ENCODE assay signal across 8 cellular contexts in genomic region chr4:42151568-42152506, GRCh38. TPM values are rescaled to one million over a fixed set of nuclear protein-coding genes. Genes with fewer than 3 reads are reported as not detected.
DNase-seq lines count a peak whose midpoint lies in the region; ATAC-seq, FAIRE-seq and TF ChIP-seq lines count a peak whose summit lies in the region.

No MANE protein-coding gene starts in this region.

- H3K36me3 Mint-ChIP-seq in activated naive CD4-positive, alpha-beta T cell treated with anti-CD3 and anti-CD28 coated beads, Interleukin-2, amount 50 U/mL, for 72 hours, result peaks cover 7 to 32% of the 10 kb centered on the region in 2 donors

- TF ChIP-seq RAD21 in liver (IDR thresholded peaks at IDR 0.05) (no peak), HepG2 (CRISPR knock-in tag; IDR thresholded peaks at IDR 0.05) (no peak)

- H3K4me3 ChIP-seq in liver (ENCODE audit: low read depth in 1 of 3, low read length in 3 of 3), result peak overlapping the region in 2 of 3 donors; percentile 33 to 54
- no peak overlapping the region for H3K4me3 ChIP-seq in HepG2 (replicated peaks in 1 of 3; ENCODE audit: insufficient read depth in 1 of 3, low read depth in 2 of 3, low read length in 3 of 3)
- H3K4me3 ChIP-seq in right lobe of liver, result peak overlapping the region; percentile 35 to 47 (median 38)

- CTCF ChIA-PET in HepG2 (lab: Yijun Ruan, JAX; ENCODE audit: low intra/inter-chr PET ratio, low total read pairs), result no interaction called here

- no peak for FAIRE-seq in HepG2 (lab: Jason Lieb, UNC)

- H3K9me3 ChIP-seq in liver (ENCODE audit: control insufficient read depth in 4 of 4, low read length in 3 of 4) (no peaks in the 10 kb centered on the region), HepG2 (ENCODE audit: low read length) (no peaks in the 10 kb centered on the region), right lobe of liver (no peaks in the 10 kb centered on the region)

- BruUV-seq in HepG2 (replicated peaks; lab: Mats Ljungman, UMichigan), result no TSS peak

- H3K9ac ChIP-seq in liver (ENCODE audit: low read depth in 1 of 2, low read length in 2 of 2) (no peak overlapping the region), HepG2 (ENCODE audit: insufficient read depth, low read depth, low read length) (no peak overlapping the region)

- no peak overlapping the region for H3K4me2 ChIP-seq in HepG2 (ENCODE audit: low read depth, low read length)

- no peak for TF ChIP-seq CTCF in liver (IDR thresholded peaks at IDR 0.05; ENCODE audit: low read depth, low read length, missing input control)
- TF ChIP-seq CTCF in HepG2 (CRISPR knock-in tag; IDR thresholded peaks at IDR 0.05), result no peak
- no peak for TF ChIP-seq CTCF in right lobe of liver (IDR thresholded peaks at IDR 0.05)

- DNase-seq in HepG2 (ENCODE audit: low spot score) (no peak), NCI-H524 treated with DMSO at 0.1 percent for 48 hours (lab: John Stamatoyannopoulos, UW) (peak; percentile 71), right lobe of liver (peak in 1 of 3 donors; percentile 22)
- peak in 1 of 2 donors; percentile 27 for DNase-seq in activated naive CD4-positive, alpha-beta T cell treated with anti-CD3 and anti-CD28 coated beads, Interleukin-2, amount 50 U/mL, for 72 hours (ENCODE audit: low spot score in 2 of 2)
- peak; percentile 50 for DNase-seq in stimulated activated naive CD8-positive, alpha-beta T cell treated with anti-CD3 and anti-CD28 coated beads, Interleukin-15, Interleukin-2, amounts not matched to agents 100 U/mL and 50 U/mL, for 24 hours
- DNase-seq in NK-92 treated with Interleukin-12 subunit alpha and Interleukin-12 subunit beta, amount 100 ng/mL, for 24 hours (lab: John Stamatoyannopoulos, UW), result no peak

- TF ChIP-seq EP300 in HepG2 (IDR thresholded peaks at IDR 0.05; ENCODE audit: low read depth in 2 of 2, low read length in 2 of 2) (no peak), HepG2 (CRISPR knock-in tag; IDR thresholded peaks at IDR 0.05; ENCODE audit: borderline replicate concordance) (no peak)

- no peaks in the 10 kb centered on the region for H3K9me3 Mint-ChIP-seq in activated naive CD4-positive, alpha-beta T cell treated with anti-CD3 and anti-CD28 coated beads, Interleukin-2, amount 50 U/mL, for 72 hours

- H3K27ac Mint-ChIP-seq in activated naive CD4-positive, alpha-beta T cell treated with anti-CD3 and anti-CD28 coated beads, Interleukin-2, amount 50 U/mL, for 72 hours, result no peak overlapping the region

- intact Hi-C loops in HepG2 (cut with micrococcal nuclease; ENCODE audit: unreplicated experiment) (no loop called here), right lobe of liver (cut with DNase I) (no loop called here)

- H3K27ac ChIP-seq in liver (ENCODE audit: low read depth in 1 of 2, low read length in 2 of 2) (no peak overlapping the region), HepG2 (ENCODE audit: extremely low read length, insufficient read depth, low read length) (no peak overlapping the region), right lobe of liver (no peak overlapping the region)

- in situ Hi-C loops in HepG2 (cut with HindIII; ENCODE audit: extremely low pct_ligation_motif_present, low pct_unique_long_range_greater_than_20kb), result no loop called here

- H3K27me3 ChIP-seq in liver (ENCODE audit: control insufficient read depth in 4 of 4, insufficient read depth in 4 of 4, low read length in 3 of 4) (peaks cover 3 to 16% (median 6%) of the 10 kb centered on the region in 4 donors), HepG2 (ENCODE audit: control insufficient read depth in 1 of 2, insufficient read depth in 2 of 2, low read length in 2 of 2) (no peaks in the 10 kb centered on the region; a peak in 1 of 5 replicates), right lobe of liver (peaks cover 0 to 11% of the 10 kb centered on the region in 2 donors)

- H3K4me1 ChIP-seq in liver (ENCODE audit: control insufficient read depth in 4 of 4, insufficient read depth in 4 of 4, low read length in 3 of 4) (peaks cover 5 to 14% (median 10%) of the 10 kb centered on the region in 4 donors), HepG2 (ENCODE audit: insufficient read depth, low read length) (no peaks in the 10 kb centered on the region), right lobe of liver (peaks cover 0 to 3% (median 0%) of the 10 kb centered on the region in 4 donors)

- H3K36me3 ChIP-seq in liver (ENCODE audit: control insufficient read depth in 4 of 4, insufficient read depth in 3 of 4, low read depth in 1 of 4, low read length in 3 of 4) (no peaks in the 10 kb centered on the region), HepG2 (replicated peaks in 1 of 2; ENCODE audit: control insufficient read depth in 1 of 2, insufficient read depth in 2 of 2, low read length in 2 of 2) (no peaks in the 10 kb centered on the region), right lobe of liver (no peaks in the 10 kb centered on the region)

- H3K79me2 ChIP-seq in HepG2 (ENCODE audit: insufficient read depth, low read length), result no peaks in the 10 kb centered on the region

- TF ChIP-seq POLR2A in HepG2 (IDR thresholded peaks at IDR 0.05; ENCODE audit: insufficient read depth in 1 of 2, low read depth in 2 of 2, low read length in 2 of 2) (no peak), right lobe of liver (IDR thresholded peaks at IDR 0.05) (no peak)

- ATAC-seq in HepG2, result no peak
- ATAC-seq in HG02884 (IDR thresholded peaks at IDR 0.05; ENCODE audit: unreplicated experiment), result peak; percentile 48
- ATAC-seq in activated naive CD4-positive, alpha-beta T cell treated with anti-CD3 and anti-CD28 coated beads, Interleukin-2, amount 50 U/mL, for 72 hours, result peak; percentile 43 to 70
- peak in 2 of 4 donors; percentile 16 to 21 for ATAC-seq in right lobe of liver
- ATAC-seq in stimulated activated naive CD8-positive, alpha-beta T cell treated with anti-CD3 and anti-CD28 coated beads, Interleukin-15, Interleukin-2, amounts not matched to agents 100 U/mL and 50 U/mL, for 24 hours, result peak; percentile 47

- no peak overlapping the region for H2AFZ ChIP-seq in HepG2 (ENCODE audit: low read length)

- H4K20me1 ChIP-seq in HepG2 (ENCODE audit: insufficient read depth, low read length), result no peaks in the 10 kb centered on the region

- POLR2A ChIA-PET in HepG2 (lab: Yijun Ruan, JAX), result no interaction called here

- 4% methylated on average over 122 of the region's 122 CpGs for WGBS in liver
- 84% methylated on average over 114 of the region's 122 CpGs for WGBS in HepG2 (ENCODE audit: low lambda C conversion rate)
- under 1% methylated on average over 32 of the region's 122 CpGs for WGBS in right lobe of liver (ENCODE audit: insufficient coverage, low coverage, low lambda C conversion rate, missing lambda C conversion rate)

TF ChIP-seq in liver, 16 proteins besides CTCF, POLR2A, EP300 and RAD21 (continues in another document):
- TF ChIP-seq YY1 (IDR thresholded peaks at IDR 0.05) (no peak), FOXA1 (IDR thresholded peaks at IDR 0.05) (no peak)

TF ChIP-seq in HepG2, 621 proteins besides CTCF, POLR2A, EP300 and RAD21 (continues in another document):
- no peak for TF ChIP-seq ZNF24 (IDR thresholded peaks at IDR 0.05)
- TF ChIP-seq RFXANK (CRISPR knock-in tag; IDR thresholded peaks at IDR 0.05), result no peak
- TF ChIP-seq TCF12 (IDR thresholded peaks at IDR 0.05), result no peak
- TF ChIP-seq TCF12 (CRISPR knock-in tag; IDR thresholded peaks at IDR 0.05), result no peak
- TF ChIP-seq KDM6A (CRISPR knock-in tag; IDR thresholded peaks at IDR 0.05; ENCODE audit: low read depth), result no peak
- TF ChIP-seq TRIM24 (CRISPR knock-in tag; IDR thresholded peaks at IDR 0.05), result no peak
- TF ChIP-seq ZNF33A (CRISPR knock-in tag; IDR thresholded peaks at IDR 0.05; ENCODE audit: borderline replicate concordance), result no peak
- TF ChIP-seq RXRA (CRISPR knock-in tag; IDR thresholded peaks at IDR 0.05), result no peak

RNA-seq across cellular contexts. Expression of gene BEND4, which starts 0.6 kb away (rescaled TPM):
- under 1 TPM; 0.17 to 0.28 TPM for total RNA-seq in liver
- polyA plus RNA-seq in liver, result under 1 TPM; 0.02 to 0.08 TPM
- total RNA-seq in HepG2 (2016; rRNA removed; fragmentation: Illumina TruSeq; extraction: Trizol), result not detected in 2 replicates
- total RNA-seq in HepG2 (2016; cell fraction: cytosol; rRNA removed; fragmentation: Illumina TruSeq; extraction: Trizol; ENCODE audit: low read depth), result not detected in 2 replicates
- total RNA-seq in HepG2 (2016; cell fraction: insoluble cytoplasmic fraction; rRNA removed; fragmentation: Illumina TruSeq; extraction: Trizol), result not detected in 2 replicates
- total RNA-seq in HepG2 (2016; cell fraction: membrane; rRNA removed; fragmentation: Illumina TruSeq; extraction: Trizol), result not detected in 2 replicates
- total RNA-seq in HepG2 (2016; cell fraction: nucleus; rRNA removed; fragmentation: Illumina TruSeq; extraction: Trizol), result not detected in 2 replicates
- not detected in 2 replicates for polyA plus RNA-seq in HepG2 (2011; rRNA removed)
- polyA plus RNA-seq in HepG2 (2011; cell fraction: cytosol; rRNA removed), result not detected in 2 replicates
- not detected in 2 replicates for polyA plus RNA-seq in HepG2 (2011; cell fraction: nucleus; rRNA removed)
- polyA plus RNA-seq in HepG2 (2012), result not detected in 2 replicates
- polyA plus RNA-seq in HepG2 (2016; cell fraction: cytosol; fragmentation: Illumina TruSeq; extraction: Trizol; ENCODE audit: low read depth), result not detected in 2 replicates
- not detected in 2 replicates for polyA plus RNA-seq in HepG2 (2016; cell fraction: insoluble cytoplasmic fraction; fragmentation: Illumina TruSeq; extraction: Trizol; ENCODE audit: low read depth)
- polyA plus RNA-seq in HepG2 (2016; cell fraction: membrane; fragmentation: Illumina TruSeq; extraction: Trizol; ENCODE audit: low read depth), result not detected in 2 replicates
- not detected in 2 replicates for polyA plus RNA-seq in HepG2 (2016; cell fraction: nucleus; fragmentation: Illumina TruSeq; extraction: Trizol; ENCODE audit: insufficient read depth, low read depth)
- polyA minus RNA-seq in HepG2 (2011; rRNA and poly(A)+ RNA removed; ENCODE audit: low replicate concordance), result not detected in 2 replicates
- polyA minus RNA-seq in HepG2 (2011; cell fraction: cytosol; rRNA and poly(A)+ RNA removed), result not detected in 2 replicates
- polyA minus RNA-seq in HepG2 (2011; cell fraction: nucleus; rRNA and poly(A)+ RNA removed), result not detected in 2 replicates
- under 1 TPM; 0.09 to 0.82 TPM for total RNA-seq in activated naive CD4-positive, alpha-beta T cell treated with anti-CD3 and anti-CD28 coated beads, Interleukin-2, amount 50 U/mL, for 72 hours
- under 1 TPM; 0.04 to 0.31 (median 0.13) TPM for total RNA-seq in right lobe of liver

Comparison
In these comparisons a context has a peak if more than half of its experiments do, and no peak if none do; other contexts are left out.
1. H3K4me3 ChIP-seq: peak in liver (2 of 3) and right lobe of liver (3 of 3); none in HepG2 (0 of 3).
2. DNase-seq: peak in NCI-H524 treated with DMSO at 0.1 percent for 48 hours (single experiment) and stimulated activated naive CD8-positive, alpha-beta T cell treated with anti-CD3 and anti-CD28 coated beads, Interleukin-15, Interleukin-2, amounts not matched to agents 100 U/mL and 50 U/mL, for 24 hours (single experiment); none in HepG2 (single experiment) and NK-92 treated with Interleukin-12 subunit alpha and Interleukin-12 subunit beta, amount 100 ng/mL, for 24 hours (single experiment).